In genomic region chr11:117458275-117459120, GRCh38 we compare ENCODE assay signal across 10 cellular contexts.
A peak's percentile ranks its signal among the peaks of the same experiment; 100 is the strongest.
DNase-seq lines count a peak whose midpoint lies in the region; ATAC-seq, FAIRE-seq and TF ChIP-seq lines count a peak whose summit lies in the region.
"Had no signal": no experiment of that assay in that cellular context is flagged by ENCODE, and none has a peak within 500 bp of the region (broad histone marks: within the 10 kb centered on the region; RNA-seq: fewer than 3 reads in every experiment).

No MANE protein-coding gene starts in this region.

- intact Hi-C loops in activated CD4-positive, alpha-beta T cell treated with anti-CD3 and anti-CD28 coated beads for 36 hours (cut with DNase I, micrococcal nuclease), result loop anchor here in 1 of 2 experiments (5.0 kb wide), 1 partner anchor 489 kb away; no protein-coding TSS in a partner anchor

- H3K4me3 Mint-ChIP-seq in activated CD4-positive, alpha-beta T cell treated with anti-CD3 and anti-CD28 coated beads for 36 hours, result peak overlapping the region; percentile 17
- no peak overlapping the region for H3K4me3 Mint-ChIP-seq in activated naive CD8-positive, alpha-beta T cell treated with anti-CD3 and anti-CD28 coated beads for 36 hours

- H3K36me3 Mint-ChIP-seq in activated CD4-positive, alpha-beta T cell treated with anti-CD3 and anti-CD28 coated beads for 36 hours (ENCODE audit: low read depth), result peaks cover 2% of the 10 kb centered on the region
- H3K36me3 Mint-ChIP-seq in activated naive CD8-positive, alpha-beta T cell treated with anti-CD3 and anti-CD28 coated beads for 36 hours, result peaks cover 9% of the 10 kb centered on the region

- H3K27ac ChIP-seq in brain microvascular endothelial cell, result no peak overlapping the region
- H3K27ac ChIP-seq: gastrocnemius medialis had no signal

- TF ChIP-seq CTCF in brain microvascular endothelial cell (IDR thresholded peaks at IDR 0.05; ENCODE audit: low read depth, low read length, missing control alignments) (no peak), D721Med (IDR thresholded peaks at IDR 0.05; ENCODE audit: insufficient read depth, missing control alignments) (no peak)

- H3K27me3 Mint-ChIP-seq in activated CD4-positive, alpha-beta T cell treated with anti-CD3 and anti-CD28 coated beads for 36 hours, result peaks cover 7% of the 10 kb centered on the region
- H3K27me3 Mint-ChIP-seq in activated naive CD8-positive, alpha-beta T cell treated with anti-CD3 and anti-CD28 coated beads for 36 hours, result no peaks in the 10 kb centered on the region

- CTCF ChIA-PET in activated CD4-positive, alpha-beta T cell treated with anti-CD3 and anti-CD28 coated beads for 36 hours (lab: Charles Lee), result no interaction called here

- peak; percentile 57 for ATAC-seq in activated CD4-positive, alpha-beta T cell treated with anti-CD3 and anti-CD28 coated beads for 36 hours
- no peak for ATAC-seq in GM21825 (IDR thresholded peaks at IDR 0.05; ENCODE audit: unreplicated experiment)
- ATAC-seq: gastrocnemius medialis had no signal

- peak; percentile 73 for DNase-seq in activated CD4-positive, alpha-beta T cell treated with anti-CD3 and anti-CD28 coated beads for 36 hours
- no peak for DNase-seq in activated CD4-positive, alpha-beta T cell treated with anti-CD3 and anti-CD28 coated beads for 1 hour
- DNase-seq in NCI-H1092 treated with DMSO at 0.1 percent for 48 hours (lab: John Stamatoyannopoulos, UW), result peak; percentile 65
- peak; percentile 20 for DNase-seq in activated naive CD8-positive, alpha-beta T cell treated with anti-CD3 and anti-CD28 coated beads for 36 hours
- DNase-seq in stimulated activated CD4-positive, alpha-beta T cell treated with anti-CD3 and anti-CD28 coated beads, Interleukin-4, amount 100 ng/mL, for 1 hour, result peak; percentile 26
- no peak for DNase-seq in brain microvascular endothelial cell
- no peak for DNase-seq in D721Med (ENCODE audit: insufficient read length, low spot score)
- DNase-seq: gastrocnemius medialis had no signal

- no peak overlapping the region for H3K4me3 ChIP-seq in brain microvascular endothelial cell (ENCODE audit: low read depth, low read length)
- H3K4me3 ChIP-seq: gastrocnemius medialis had no signal

- H3K27ac Mint-ChIP-seq in activated CD4-positive, alpha-beta T cell treated with anti-CD3 and anti-CD28 coated beads for 36 hours, result peak overlapping the region; percentile 25
- no peak overlapping the region for H3K27ac Mint-ChIP-seq in activated naive CD8-positive, alpha-beta T cell treated with anti-CD3 and anti-CD28 coated beads for 36 hours
- H3K27ac Mint-ChIP-seq: nephron had no signal

- peaks cover 13% of the 10 kb centered on the region for H3K9me3 Mint-ChIP-seq in activated CD4-positive, alpha-beta T cell treated with anti-CD3 and anti-CD28 coated beads for 36 hours (ENCODE audit: low read depth)
- peaks cover 11% of the 10 kb centered on the region for H3K9me3 Mint-ChIP-seq in activated naive CD8-positive, alpha-beta T cell treated with anti-CD3 and anti-CD28 coated beads for 36 hours

- peaks cover 17% of the 10 kb centered on the region for H3K4me1 Mint-ChIP-seq in activated CD4-positive, alpha-beta T cell treated with anti-CD3 and anti-CD28 coated beads for 36 hours
- H3K4me1 Mint-ChIP-seq in activated naive CD8-positive, alpha-beta T cell treated with anti-CD3 and anti-CD28 coated beads for 36 hours, result no peaks in the 10 kb centered on the region

- FAIRE-seq in D721Med (lab: Jason Lieb, UNC), result no peak

- H3K36me3 ChIP-seq in brain microvascular endothelial cell (replicated peaks), result no peaks in the 10 kb centered on the region
- H3K36me3 ChIP-seq: gastrocnemius medialis had no signal

- H3K27me3 ChIP-seq in brain microvascular endothelial cell (replicated peaks), result no peaks in the 10 kb centered on the region
- H3K27me3 ChIP-seq: gastrocnemius medialis had no signal

- POLR2A ChIA-PET in activated CD4-positive, alpha-beta T cell treated with anti-CD3 and anti-CD28 coated beads for 36 hours (lab: Charles Lee), result interaction anchor here (0.6 kb wide), 1 partner anchor 771 kb away, joined by 3 read pairs; no protein-coding TSS in a partner anchor

- in situ Hi-C loops in brain microvascular endothelial cell (cut with HindIII; ENCODE audit: low pct_ligation_motif_present, low sequenced_read_pairs), result no loop called here

Comparison
In these comparisons a context has a peak if more than half of its experiments do, and no peak if none do; other contexts are left out.
1. DNase-seq: peak in activated CD4-positive, alpha-beta T cell treated with anti-CD3 and anti-CD28 coated beads for 36 hours (single experiment), NCI-H1092 treated with DMSO at 0.1 percent for 48 hours (single experiment), activated naive CD8-positive, alpha-beta T cell treated with anti-CD3 and anti-CD28 coated beads for 36 hours (single experiment) and stimulated activated CD4-positive, alpha-beta T cell treated with anti-CD3 and anti-CD28 coated beads, Interleukin-4, amount 100 ng/mL, for 1 hour (single experiment); none in activated CD4-positive, alpha-beta T cell treated with anti-CD3 and anti-CD28 coated beads for 1 hour (single experiment), brain microvascular endothelial cell (single experiment) and D721Med (single experiment).